Comparison of ENCODE assay signal across 1 cellular context in the genomic region with DNA sequence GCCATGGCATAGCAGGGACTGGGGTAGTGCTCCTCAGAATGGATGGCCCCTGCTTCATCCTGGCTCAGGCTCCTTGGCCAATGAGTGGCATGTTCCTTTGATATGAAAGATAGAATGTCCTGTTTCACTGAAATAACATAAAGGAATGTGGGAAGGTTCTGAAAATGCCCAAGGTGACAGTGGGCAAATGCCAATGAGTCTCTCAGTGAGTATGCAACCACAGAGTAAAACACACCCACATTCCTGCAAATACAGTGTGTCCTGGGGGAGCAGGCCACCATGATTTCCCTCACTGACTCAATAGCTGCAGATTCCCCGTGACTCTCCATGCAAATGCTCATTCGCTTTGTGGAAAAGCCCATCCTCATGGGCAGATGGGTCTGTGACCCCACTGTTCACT.
TF ChIP-seq lines count a peak whose summit lies in the region.

No MANE protein-coding gene starts in this region.

TF ChIP-seq in HCT116, 20 proteins besides CTCF, POLR2A, EP300 and RAD21 (continued from another document):
- TF ChIP-seq, protein P1, sequence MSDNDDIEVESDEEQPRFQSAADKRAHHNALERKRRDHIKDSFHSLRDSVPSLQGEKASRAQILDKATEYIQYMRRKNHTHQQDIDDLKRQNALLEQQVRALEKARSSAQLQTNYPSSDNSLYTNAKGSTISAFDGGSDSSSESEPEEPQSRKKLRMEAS (IDR thresholded peaks at IDR 0.05): no peak
- no peak for TF ChIP-seq EZH2phosphoT487 (IDR thresholded peaks at IDR 0.05; ENCODE audit: borderline replicate concordance)
- no peak for TF ChIP-seq SIN3A (IDR thresholded peaks at IDR 0.05; ENCODE audit: low read depth)
- no peak for TF ChIP-seq ZFX (IDR thresholded peaks at IDR 0.05)
- TF ChIP-seq CEBPB (IDR thresholded peaks at IDR 0.05; ENCODE audit: low read depth): no peak
- TF ChIP-seq FOSL1 (IDR thresholded peaks at IDR 0.05; ENCODE audit: low read depth): no peak
- TF ChIP-seq SRF (IDR thresholded peaks at IDR 0.05; ENCODE audit: low read depth): no peak
- no peak for TF ChIP-seq CBX3 (IDR thresholded peaks at IDR 0.05; ENCODE audit: low read depth)
- TF ChIP-seq ZNF274 (IDR thresholded peaks at IDR 0.05; ENCODE audit: low read depth, low read length): no peak
- no peak for TF ChIP-seq ELF1 (IDR thresholded peaks at IDR 0.05; ENCODE audit: borderline replicate concordance, low read depth)
- TF ChIP-seq, protein P2, sequence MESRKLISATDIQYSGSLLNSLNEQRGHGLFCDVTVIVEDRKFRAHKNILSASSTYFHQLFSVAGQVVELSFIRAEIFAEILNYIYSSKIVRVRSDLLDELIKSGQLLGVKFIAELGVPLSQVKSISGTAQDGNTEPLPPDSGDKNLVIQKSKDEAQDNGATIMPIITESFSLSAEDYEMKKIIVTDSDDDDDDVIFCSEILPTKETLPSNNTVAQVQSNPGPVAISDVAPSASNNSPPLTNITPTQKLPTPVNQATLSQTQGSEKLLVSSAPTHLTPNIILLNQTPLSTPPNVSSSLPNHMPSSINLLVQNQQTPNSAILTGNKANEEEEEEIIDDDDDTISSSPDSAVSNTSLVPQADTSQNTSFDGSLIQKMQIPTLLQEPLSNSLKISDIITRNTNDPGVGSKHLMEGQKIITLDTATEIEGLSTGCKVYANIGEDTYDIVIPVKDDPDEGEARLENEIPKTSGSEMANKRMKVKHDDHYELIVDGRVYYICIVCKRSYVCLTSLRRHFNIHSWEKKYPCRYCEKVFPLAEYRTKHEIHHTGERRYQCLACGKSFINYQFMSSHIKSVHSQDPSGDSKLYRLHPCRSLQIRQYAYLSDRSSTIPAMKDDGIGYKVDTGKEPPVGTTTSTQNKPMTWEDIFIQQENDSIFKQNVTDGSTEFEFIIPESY (IDR thresholded peaks at IDR 0.05; ENCODE audit: extremely low read depth, insufficient replicate concordance, low read length): no peak
- TF ChIP-seq POLR2AphosphoS5 (IDR thresholded peaks at IDR 0.05; ENCODE audit: low read depth, low read length): no peak
- TF ChIP-seq, protein P3, sequence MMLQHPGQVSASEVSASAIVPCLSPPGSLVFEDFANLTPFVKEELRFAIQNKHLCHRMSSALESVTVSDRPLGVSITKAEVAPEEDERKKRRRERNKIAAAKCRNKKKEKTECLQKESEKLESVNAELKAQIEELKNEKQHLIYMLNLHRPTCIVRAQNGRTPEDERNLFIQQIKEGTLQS (IDR thresholded peaks at IDR 0.05): no peak
- no peak for TF ChIP-seq JUND (IDR thresholded peaks at IDR 0.05)
- TF ChIP-seq, protein P4, sequence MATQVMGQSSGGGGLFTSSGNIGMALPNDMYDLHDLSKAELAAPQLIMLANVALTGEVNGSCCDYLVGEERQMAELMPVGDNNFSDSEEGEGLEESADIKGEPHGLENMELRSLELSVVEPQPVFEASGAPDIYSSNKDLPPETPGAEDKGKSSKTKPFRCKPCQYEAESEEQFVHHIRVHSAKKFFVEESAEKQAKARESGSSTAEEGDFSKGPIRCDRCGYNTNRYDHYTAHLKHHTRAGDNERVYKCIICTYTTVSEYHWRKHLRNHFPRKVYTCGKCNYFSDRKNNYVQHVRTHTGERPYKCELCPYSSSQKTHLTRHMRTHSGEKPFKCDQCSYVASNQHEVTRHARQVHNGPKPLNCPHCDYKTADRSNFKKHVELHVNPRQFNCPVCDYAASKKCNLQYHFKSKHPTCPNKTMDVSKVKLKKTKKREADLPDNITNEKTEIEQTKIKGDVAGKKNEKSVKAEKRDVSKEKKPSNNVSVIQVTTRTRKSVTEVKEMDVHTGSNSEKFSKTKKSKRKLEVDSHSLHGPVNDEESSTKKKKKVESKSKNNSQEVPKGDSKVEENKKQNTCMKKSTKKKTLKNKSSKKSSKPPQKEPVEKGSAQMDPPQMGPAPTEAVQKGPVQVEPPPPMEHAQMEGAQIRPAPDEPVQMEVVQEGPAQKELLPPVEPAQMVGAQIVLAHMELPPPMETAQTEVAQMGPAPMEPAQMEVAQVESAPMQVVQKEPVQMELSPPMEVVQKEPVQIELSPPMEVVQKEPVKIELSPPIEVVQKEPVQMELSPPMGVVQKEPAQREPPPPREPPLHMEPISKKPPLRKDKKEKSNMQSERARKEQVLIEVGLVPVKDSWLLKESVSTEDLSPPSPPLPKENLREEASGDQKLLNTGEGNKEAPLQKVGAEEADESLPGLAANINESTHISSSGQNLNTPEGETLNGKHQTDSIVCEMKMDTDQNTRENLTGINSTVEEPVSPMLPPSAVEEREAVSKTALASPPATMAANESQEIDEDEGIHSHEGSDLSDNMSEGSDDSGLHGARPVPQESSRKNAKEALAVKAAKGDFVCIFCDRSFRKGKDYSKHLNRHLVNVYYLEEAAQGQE (IDR thresholded peaks at IDR 0.05; ENCODE audit: low read depth): no peak
- no peak for TF ChIP-seq EGR1 (IDR thresholded peaks at IDR 0.05; ENCODE audit: low read depth)
- TF ChIP-seq EZH2 (IDR thresholded peaks at IDR 0.05): no peak
- no peak for TF ChIP-seq YY1 (IDR thresholded peaks at IDR 0.05; ENCODE audit: extremely low read depth, insufficient replicate concordance, low read depth, low read length)
- TF ChIP-seq SP1 (IDR thresholded peaks at IDR 0.05; ENCODE audit: low read depth): no peak
